Comparison of ENCODE assay signal across 20 cellular contexts in genomic region chr6:132959927-132960326, GRCh38.
"Had no signal": no experiment of that assay in that cellular context is flagged by ENCODE, and none has a peak within 500 bp of the region (broad histone marks: within the 10 kb centered on the region; RNA-seq: fewer than 3 reads in every experiment).

No MANE protein-coding gene starts in this region.

- H3K9me3 Mint-ChIP-seq: activated CD4-positive, alpha-beta memory T cell treated with anti-CD3 and anti-CD28 coated beads for 36 hours; activated naive CD8-positive, alpha-beta T cell treated with anti-CD3 and anti-CD28 coated beads for 36 hours; activated T-helper 17 cell treated with anti-CD3 and anti-CD28 coated beads, Interleukin-2, amount 50 U/mL, for 72 hours; naive B cell; neural progenitor cell; stimulated activated memory B cell treated with anti-CD40 and anti-IgM and Interleukin-4, amounts not matched to agents 10 μg/mL and 1 μg/mL and 100 μg/mL, for 72 hours had no signal

- H3K27ac Mint-ChIP-seq: activated CD4-positive, alpha-beta memory T cell treated with anti-CD3 and anti-CD28 coated beads for 36 hours; activated T-helper 17 cell treated with anti-CD3 and anti-CD28 coated beads, Interleukin-2, amount 50 U/mL, for 72 hours; neural progenitor cell; stimulated activated memory B cell treated with anti-CD40 and anti-IgM and Interleukin-4, amounts not matched to agents 10 μg/mL and 1 μg/mL and 100 μg/mL, for 72 hours had no signal

- ATAC-seq: activated T-helper 17 cell treated with anti-CD3 and anti-CD28 coated beads, Interleukin-2, amount 50 U/mL, for 72 hours; gastrocnemius medialis; sciatic nerve; stimulated activated memory B cell treated with anti-CD40 and anti-IgM and Interleukin-4, amounts not matched to agents 10 μg/mL and 1 μg/mL and 100 μg/mL, for 72 hours had no signal

- H3K27ac ChIP-seq: colonic mucosa, esophagus muscularis mucosa, gastrocnemius medialis, left lung, neural progenitor cell, stomach, suprapubic skin, tibial nerve had no signal

- H3K4me1 Mint-ChIP-seq: activated naive CD8-positive, alpha-beta T cell treated with anti-CD3 and anti-CD28 coated beads for 36 hours; activated T-helper 17 cell treated with anti-CD3 and anti-CD28 coated beads, Interleukin-2, amount 50 U/mL, for 72 hours had no signal

- DNase-seq: activated CD4-positive, alpha-beta memory T cell treated with anti-CD3 and anti-CD28 coated beads for 36 hours; activated CD4-positive, alpha-beta T cell treated with anti-CD3 and anti-CD28 coated beads for 1 hour; activated naive CD8-positive, alpha-beta T cell treated with anti-CD3 and anti-CD28 coated beads for 36 hours; activated T-cell treated with anti-CD3 and anti-CD28 coated beads, Interleukin-2, amount 50 U/mL, for 1 hour; amygdala; colonic mucosa; gastrocnemius medialis; hippocampal formation; kidney glomerular epithelial cell; left lung; naive B cell; stimulated activated CD4-positive, alpha-beta T cell treated with anti-CD3 and anti-CD28 coated beads, Interleukin-15, amount 100 ng/mL, for 24 hours; stomach had no signal

- H3K4me3 Mint-ChIP-seq: activated CD4-positive, alpha-beta memory T cell treated with anti-CD3 and anti-CD28 coated beads for 36 hours; activated naive CD8-positive, alpha-beta T cell treated with anti-CD3 and anti-CD28 coated beads for 36 hours; activated T-helper 17 cell treated with anti-CD3 and anti-CD28 coated beads, Interleukin-2, amount 50 U/mL, for 72 hours; naive B cell; neural progenitor cell; stimulated activated memory B cell treated with anti-CD40 and anti-IgM and Interleukin-4, amounts not matched to agents 10 μg/mL and 1 μg/mL and 100 μg/mL, for 72 hours had no signal

- H3K36me3 Mint-ChIP-seq: activated CD4-positive, alpha-beta memory T cell treated with anti-CD3 and anti-CD28 coated beads for 36 hours; activated naive CD8-positive, alpha-beta T cell treated with anti-CD3 and anti-CD28 coated beads for 36 hours; naive B cell; neural progenitor cell; stimulated activated memory B cell treated with anti-CD40 and anti-IgM and Interleukin-4, amounts not matched to agents 10 μg/mL and 1 μg/mL and 100 μg/mL, for 72 hours had no signal
